Comparison of ENCODE assay signal across 8 cellular contexts in genomic region chr18:49858309-49859005, GRCh38. TPM values are rescaled to one million over a fixed set of nuclear protein-coding genes. Genes with fewer than 3 reads are reported as not detected.
DNase-seq lines count a peak whose midpoint lies in the region; ATAC-seq, FAIRE-seq and TF ChIP-seq lines count a peak whose summit lies in the region.

No MANE protein-coding gene starts in this region.

- no peaks in the 10 kb centered on the region for H3K36me3 ChIP-seq in A673 (ENCODE audit: insufficient read depth, low read length, poor library complexity, severe bottlenecking)
- no peaks in the 10 kb centered on the region; a peak in 1 of 5 replicates for H3K36me3 ChIP-seq in HepG2 (replicated peaks in 1 of 2; ENCODE audit: control insufficient read depth in 1 of 2, insufficient read depth in 2 of 2, low read length in 2 of 2)

- H3K9me3 ChIP-seq in A673 (ENCODE audit: low read depth, low read length, poor library complexity, severe bottlenecking): no peaks in the 10 kb centered on the region
- no peaks in the 10 kb centered on the region for H3K9me3 ChIP-seq in HepG2 (ENCODE audit: low read length)

- H3K27ac ChIP-seq in A673 (ENCODE audit: low read depth, low read length, poor library complexity, severe bottlenecking) (no peak overlapping the region), coronary artery (no peak overlapping the region), HepG2 (ENCODE audit: extremely low read length, insufficient read depth, low read length) (no peak overlapping the region)

- peak; percentile 79 for DNase-seq in A673 (ENCODE audit: low spot score)
- DNase-seq in NCI-H2171 treated with DMSO at 0.1 percent for 48 hours (lab: John Stamatoyannopoulos, UW): peak; percentile 57
- peak; percentile 73 for DNase-seq in activated CD4-positive, alpha-beta T cell treated with anti-CD3 and anti-CD28 coated beads for 48 hours
- peak; percentile 72 for DNase-seq in coronary artery (ENCODE audit: low spot score)
- peak; percentile 44 for DNase-seq in HepG2 (ENCODE audit: low spot score)
- peak; percentile 8 to 29 (median 22) for DNase-seq in stimulated activated CD4-positive, alpha-beta T cell treated with anti-CD3 and anti-CD28 coated beads, TNF-alpha, amount 100 ng/mL, for 4 hours (ENCODE audit: low read depth in 3 of 3)
- no peak for DNase-seq in mesenteric fat pad (ENCODE audit: low spot score)

- no peaks in the 10 kb centered on the region for H4K20me1 ChIP-seq in HepG2 (ENCODE audit: insufficient read depth, low read length)

- CTCF ChIA-PET in A673 (lab: Charles Lee): interaction anchor here (0.6 to 2.3 kb wide), 13 partner anchors 9 to 608 kb away, joined by 3 to 51 read pairs (median 5); partner anchors contain the start of genes ACAA2 and C18orf32
- CTCF ChIA-PET in HepG2 (lab: Yijun Ruan, JAX; ENCODE audit: low intra/inter-chr PET ratio, low total read pairs): interaction anchor here (2.2 to 3.1 kb wide), 2 partner anchors 299 to 347 kb away, joined by 15 to 33 read pairs; no protein-coding TSS in a partner anchor

- ATAC-seq in HepG2: peak; percentile 82

- H3K27me3 ChIP-seq in A673 (replicated peaks; ENCODE audit: insufficient read depth, low read depth, low read length, poor library complexity) (no peaks in the 10 kb centered on the region), HepG2 (ENCODE audit: control insufficient read depth in 1 of 2, insufficient read depth in 2 of 2, low read length in 2 of 2) (no peaks in the 10 kb centered on the region)

- no peak overlapping the region for H2AFZ ChIP-seq in HepG2 (ENCODE audit: low read length)

- in situ Hi-C loops in HepG2 (cut with HindIII; ENCODE audit: extremely low pct_ligation_motif_present, low pct_unique_long_range_greater_than_20kb): loop anchor here (5.0 kb wide), 2 partner anchors 296 to 346 kb away; partner anchors contain the start of gene LIPG

- peak; percentile 93 for TF ChIP-seq RAD21 in HepG2 (CRISPR knock-in tag; IDR thresholded peaks at IDR 0.05)

- intact Hi-C loops in A673 (cut with micrococcal nuclease; ENCODE audit: unreplicated experiment): loop anchor here (1.0 to 10.0 kb wide), 6 partner anchors 44 to 1184 kb away; no protein-coding TSS in a partner anchor
- intact Hi-C loops in HepG2 (cut with micrococcal nuclease; ENCODE audit: unreplicated experiment): loop anchor here (1.0 to 5.0 kb wide), 4 partner anchors 46 to 348 kb away; partner anchors contain the start of gene ACAA2

- H3K9ac ChIP-seq in HepG2 (ENCODE audit: insufficient read depth, low read depth, low read length): no peak overlapping the region

- peak; percentile 80 for FAIRE-seq in HepG2 (lab: Jason Lieb, UNC)

- H3K4me3 ChIP-seq in A673 (ENCODE audit: low read depth, low read length, poor library complexity, severe bottlenecking) (no peak overlapping the region), GM12875 (ENCODE audit: low read depth, low read length) (no peak overlapping the region), coronary artery (no peak overlapping the region), HepG2 (replicated peaks in 1 of 3; ENCODE audit: insufficient read depth in 1 of 3, low read depth in 2 of 3, low read length in 3 of 3) (no peak overlapping the region)

- POLR2A ChIA-PET in A673 (lab: Charles Lee; ENCODE audit: low non-redundant PET): no interaction called here
- POLR2A ChIA-PET in HepG2 (lab: Yijun Ruan, JAX): interaction anchor here (1.0 to 1.5 kb wide), 6 partner anchors 21 to 371 kb away, joined by 3 to 7 read pairs (median 4); partner anchors contain the start of genes ACAA2 and C18orf32

- H3K4me1 ChIP-seq in A673 (ENCODE audit: insufficient read depth, low read length, poor library complexity, severe bottlenecking) (no peaks in the 10 kb centered on the region), HepG2 (ENCODE audit: insufficient read depth, low read length) (peaks cover 16% of the 10 kb centered on the region)

- TF ChIP-seq EP300 in HepG2 (IDR thresholded peaks at IDR 0.05; ENCODE audit: low read depth in 2 of 2, low read length in 2 of 2) (no peak), HepG2 (CRISPR knock-in tag; IDR thresholded peaks at IDR 0.05; ENCODE audit: borderline replicate concordance) (no peak)

- no peak overlapping the region for H3K4me2 ChIP-seq in HepG2 (ENCODE audit: low read depth, low read length)

- TF ChIP-seq CTCF in A673 (conservative IDR thresholded peaks at IDR 0.05; ENCODE audit: low read depth, low read length) (peak; percentile 95), GM12875 (IDR thresholded peaks at IDR 0.05; ENCODE audit: borderline replicate concordance, insufficient read depth, low read depth, low read length) (peak; percentile 77), coronary artery (IDR thresholded peaks at IDR 0.05) (peak; percentile 66), HepG2 (CRISPR knock-in tag; IDR thresholded peaks at IDR 0.05) (peak; percentile 88)

- H3K79me2 ChIP-seq in HepG2 (ENCODE audit: insufficient read depth, low read length): no peaks in the 10 kb centered on the region

- 58% methylated on average over 10 of the region's 11 CpGs for WGBS in HepG2 (ENCODE audit: low lambda C conversion rate)

- BruUV-seq in A673 (replicated peaks; lab: Mats Ljungman, UMichigan): no TSS peak
- BruUV-seq in HepG2 (replicated peaks; lab: Mats Ljungman, UMichigan): no TSS peak

- TF ChIP-seq POLR2A in HepG2 (IDR thresholded peaks at IDR 0.05; ENCODE audit: insufficient read depth in 1 of 2, low read depth in 2 of 2, low read length in 2 of 2): no peak

TF ChIP-seq in HepG2, 621 proteins besides CTCF, POLR2A, EP300 and RAD21 (continues in another document):
- TF ChIP-seq YEATS2 (CRISPR knock-in tag; IDR thresholded peaks at IDR 0.05; ENCODE audit: borderline replicate concordance) (peak; percentile 23; the same call in 1 of the 2 replicates), ZMYM4 (CRISPR knock-in tag; IDR thresholded peaks at IDR 0.05) (0 out of 2 replicates have a peak, but pooled peaks have one; percentile 22), RCOR2 (CRISPR knock-in tag; IDR thresholded peaks at IDR 0.05) (no peak), SMAD3 (CRISPR knock-in tag; IDR thresholded peaks at IDR 0.05) (peak; percentile 64; the same call in 1 of the 2 replicates), ELF3 (CRISPR knock-in tag; IDR thresholded peaks at IDR 0.05) (peak; percentile 34), ARID5B (CRISPR knock-in tag; IDR thresholded peaks at IDR 0.05) (0 out of 2 replicates have a peak, but pooled peaks have one; percentile 9), SOX13 (IDR thresholded peaks at IDR 0.05) (no peak), SOX13 (CRISPR knock-in tag; conservative IDR thresholded peaks at IDR 0.05 in 1 of 2, IDR thresholded peaks at IDR 0.05 in 1 of 2) (0 out of 4 replicates have a peak, but pooled peaks of 1 of the 2 experiments have one; percentile 5), ZNF652 (CRISPR knock-in tag; IDR thresholded peaks at IDR 0.05; ENCODE audit: borderline replicate concordance, low read depth) (0 out of 2 replicates have a peak, but pooled peaks have one; percentile 7)

RNA-seq across cellular contexts. Expression of gene ACAA2, which starts 45.1 kb away (rescaled TPM):
- 51.1 and 60.6 TPM in 2 replicates for total RNA-seq in A673 (2021)
- 182 and 269 TPM in 2 replicates for total RNA-seq in HepG2 (2016; rRNA removed; fragmentation: Illumina TruSeq; extraction: Trizol)
- 66.8 and 71.6 TPM in 2 replicates for total RNA-seq in HepG2 (2016; cell fraction: cytosol; rRNA removed; fragmentation: Illumina TruSeq; extraction: Trizol; ENCODE audit: low read depth)
- total RNA-seq in HepG2 (2016; cell fraction: insoluble cytoplasmic fraction; rRNA removed; fragmentation: Illumina TruSeq; extraction: Trizol): 184 and 258 TPM in 2 replicates
- 178 and 187 TPM in 2 replicates for total RNA-seq in HepG2 (2016; cell fraction: membrane; rRNA removed; fragmentation: Illumina TruSeq; extraction: Trizol)
- 79.1 and 82.2 TPM in 2 replicates for total RNA-seq in HepG2 (2016; cell fraction: nucleus; rRNA removed; fragmentation: Illumina TruSeq; extraction: Trizol)
- polyA plus RNA-seq in HepG2 (2011; rRNA removed): 35.5 and 51.6 TPM in 2 replicates
- 33.7 and 51.5 TPM in 2 replicates for polyA plus RNA-seq in HepG2 (2011; cell fraction: cytosol; rRNA removed)
- polyA plus RNA-seq in HepG2 (2011; cell fraction: nucleus; rRNA removed): 16.7 and 21.8 TPM in 2 replicates
- 88.9 and 134 TPM in 2 replicates for polyA plus RNA-seq in HepG2 (2012)
- 103 and 113 TPM in 2 replicates for polyA plus RNA-seq in HepG2 (2016; cell fraction: cytosol; fragmentation: Illumina TruSeq; extraction: Trizol; ENCODE audit: low read depth)
- 244 and 251 TPM in 2 replicates for polyA plus RNA-seq in HepG2 (2016; cell fraction: insoluble cytoplasmic fraction; fragmentation: Illumina TruSeq; extraction: Trizol; ENCODE audit: low read depth)
- 158 and 166 TPM in 2 replicates for polyA plus RNA-seq in HepG2 (2016; cell fraction: membrane; fragmentation: Illumina TruSeq; extraction: Trizol; ENCODE audit: low read depth)
- polyA plus RNA-seq in HepG2 (2016; cell fraction: nucleus; fragmentation: Illumina TruSeq; extraction: Trizol; ENCODE audit: insufficient read depth, low read depth): 102 and 114 TPM in 2 replicates
- 17.9 and 23.0 TPM in 2 replicates for polyA minus RNA-seq in HepG2 (2011; rRNA and poly(A)+ RNA removed; ENCODE audit: low replicate concordance)
- 25.4 and 27.8 TPM in 2 replicates for polyA minus RNA-seq in HepG2 (2011; cell fraction: cytosol; rRNA and poly(A)+ RNA removed)
- polyA minus RNA-seq in HepG2 (2011; cell fraction: nucleus; rRNA and poly(A)+ RNA removed): 27.8 and 29.3 TPM in 2 replicates
- 178 TPM for total RNA-seq in mesenteric fat pad
